Comparison of ENCODE assay signal across 8 cellular contexts in the genomic region with DNA sequence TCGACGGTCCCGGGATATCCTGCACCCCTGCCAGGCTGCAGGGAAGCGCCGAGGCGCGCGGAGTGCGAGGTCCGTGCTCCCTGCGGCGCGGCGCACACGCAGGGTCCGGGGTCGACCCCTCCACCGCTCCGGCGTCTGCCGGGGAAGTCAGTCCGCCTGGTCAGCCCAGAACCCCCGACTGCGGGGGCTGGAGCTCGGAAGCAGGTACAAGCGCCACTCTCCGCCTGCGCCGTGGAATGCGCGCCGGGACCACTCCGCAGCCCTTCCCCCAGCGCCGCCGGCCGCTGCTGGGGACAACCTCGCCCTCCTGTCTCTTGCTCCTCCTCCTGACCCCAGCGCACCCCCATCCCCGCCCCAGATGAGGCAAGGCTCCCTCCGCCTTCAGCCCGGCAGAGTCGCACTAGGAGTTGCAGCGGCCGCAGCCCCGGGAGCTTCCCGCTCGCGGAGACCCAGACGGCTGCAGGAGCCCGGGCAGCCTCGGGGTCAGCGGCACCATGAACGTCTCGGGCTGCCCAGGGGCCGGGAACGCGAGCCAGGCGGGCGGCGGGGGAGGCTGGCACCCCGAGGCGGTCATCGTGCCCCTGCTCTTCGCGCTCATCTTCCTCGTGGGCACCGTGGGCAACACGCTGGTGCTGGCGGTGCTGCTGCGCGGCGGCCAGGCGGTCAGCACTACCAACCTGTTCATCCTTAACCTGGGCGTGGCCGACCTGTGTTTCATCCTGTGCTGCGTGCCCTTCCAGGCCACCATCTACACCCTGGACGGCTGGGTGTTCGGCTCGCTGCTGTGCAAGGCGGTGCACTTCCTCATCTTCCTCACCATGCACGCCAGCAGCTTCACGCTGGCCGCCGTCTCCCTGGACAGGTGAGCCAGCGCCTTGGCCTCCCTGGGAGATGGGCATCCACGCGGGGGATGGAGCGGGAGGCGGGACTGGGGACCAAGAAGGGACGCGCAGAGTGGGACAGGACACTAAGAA. TPM values are rescaled to one million over a fixed set of nuclear protein-coding genes. Genes with fewer than 3 reads are reported as not detected.
A peak's percentile ranks its signal among the peaks of the same experiment; 100 is the strongest.
DNase-seq lines count a peak whose midpoint lies in the region; ATAC-seq, FAIRE-seq and TF ChIP-seq lines count a peak whose summit lies in the region.

A gene with protein sequence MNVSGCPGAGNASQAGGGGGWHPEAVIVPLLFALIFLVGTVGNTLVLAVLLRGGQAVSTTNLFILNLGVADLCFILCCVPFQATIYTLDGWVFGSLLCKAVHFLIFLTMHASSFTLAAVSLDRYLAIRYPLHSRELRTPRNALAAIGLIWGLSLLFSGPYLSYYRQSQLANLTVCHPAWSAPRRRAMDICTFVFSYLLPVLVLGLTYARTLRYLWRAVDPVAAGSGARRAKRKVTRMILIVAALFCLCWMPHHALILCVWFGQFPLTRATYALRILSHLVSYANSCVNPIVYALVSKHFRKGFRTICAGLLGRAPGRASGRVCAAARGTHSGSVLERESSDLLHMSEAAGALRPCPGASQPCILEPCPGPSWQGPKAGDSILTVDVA (plus strand): TSS at position 392 of the 974 bp plus-strand sequence. CDS start 103 bp downstream, at position 495.

- H3K9ac ChIP-seq in endothelial cell of umbilical vein (replicated peaks; ENCODE audit: extremely low read depth, insufficient read depth, low read length), result no peak within 1 kb of the TSS
- H3K9ac ChIP-seq in trophoblast cell (ENCODE audit: low read length), result no peak within 1 kb of the TSS

- no peak within 1 kb of the TSS for H2BK120ac ChIP-seq in trophoblast cell (ENCODE audit: insufficient read depth, low read length, poor library complexity)

- CTCF ChIA-PET in endothelial cell of umbilical vein (lab: Charles Lee), result interaction anchor here (0.5 to 1.3 kb wide), 2 partner anchors 17 to 205 kb away, joined by 3 read pairs; no protein-coding TSS in a partner anchor

- H4K12ac ChIP-seq in trophoblast cell (ENCODE audit: low read depth, low read length), result no peak within 1 kb of the TSS

- H3K27me3 ChIP-seq in endothelial cell of umbilical vein (ENCODE audit: control insufficient read depth in 2 of 2, insufficient read depth in 2 of 2, low read length in 2 of 2), result peaks cover 58 to 63% of the 10 kb centered on the region in 2 experiments
- H3K27me3 ChIP-seq in trophoblast cell (ENCODE audit: insufficient read depth, low read length), result peaks cover 55% of the 10 kb centered on the region

- no peak within 1 kb of the TSS for H3K4ac ChIP-seq in trophoblast cell (ENCODE audit: low read depth, low read length)

- FAIRE-seq in endothelial cell of umbilical vein (lab: Jason Lieb, UNC), result no peak

- H3K9me1 ChIP-seq in endothelial cell of umbilical vein (replicated peaks; ENCODE audit: control insufficient read depth, extremely low read depth, insufficient read depth, low read length), result no peaks in the 10 kb centered on the region

- ATAC-seq in GM18498 (IDR thresholded peaks at IDR 0.05; ENCODE audit: unreplicated experiment) (no peak), GM21515 (IDR thresholded peaks at IDR 0.05; ENCODE audit: unreplicated experiment) (no peak)

- no peaks in the 10 kb centered on the region for H3K9me3 ChIP-seq in endothelial cell of umbilical vein (replicated peaks; ENCODE audit: control insufficient read depth, insufficient read depth, low read length)
- peaks cover 18% of the 10 kb centered on the region for H3K9me3 ChIP-seq in trophoblast cell (ENCODE audit: insufficient read depth, low read depth, low read length)

- H3K79me2 ChIP-seq in endothelial cell of umbilical vein (ENCODE audit: control insufficient read depth, insufficient read depth, low read length), result peaks cover 29% of the 10 kb centered on the region
- peaks cover 9% of the 10 kb centered on the region for H3K79me2 ChIP-seq in trophoblast cell (ENCODE audit: control insufficient read depth, insufficient read depth, low read length, poor library complexity)

- no peak within 1 kb of the TSS for H3K23ac ChIP-seq in trophoblast cell (ENCODE audit: low read length)

- H2BK12ac ChIP-seq in trophoblast cell (ENCODE audit: low read length), result no peak within 1 kb of the TSS

- WGBS in trophoblast cell (ENCODE audit: extremely low coverage, insufficient coverage, insufficient read length), result no CpG with 5 or more reads among the region's 92 CpGs

- peaks cover 10% of the 10 kb centered on the region for H3K79me1 ChIP-seq in trophoblast cell (ENCODE audit: low read length)

- no peak within 1 kb of the TSS for H3K18ac ChIP-seq in trophoblast cell (ENCODE audit: low read length)

- H3K36me3 ChIP-seq in endothelial cell of umbilical vein (ENCODE audit: control insufficient read depth in 2 of 2, extremely low read depth in 1 of 2, insufficient read depth in 2 of 2, low read length in 2 of 2), result no peaks in the 10 kb centered on the region
- peaks cover 2% of the 10 kb centered on the region in 2 experiments for H3K36me3 ChIP-seq in trophoblast cell (ENCODE audit: control insufficient read depth in 1 of 2, insufficient read depth in 2 of 2, low read length in 2 of 2)

- H2AFZ ChIP-seq in endothelial cell of umbilical vein (ENCODE audit: low read depth, low read length), result no peak within 1 kb of the TSS
- no peak within 1 kb of the TSS for H2AFZ ChIP-seq in trophoblast cell (ENCODE audit: insufficient read depth, low read length, poor library complexity)

- no peak within 1 kb of the TSS for H4K91ac ChIP-seq in trophoblast cell (ENCODE audit: low read depth, low read length)

- no peak within 1 kb of the TSS for H4K8ac ChIP-seq in trophoblast cell (ENCODE audit: low read depth, low read length)

- H3K4me3 ChIP-seq in endothelial cell of umbilical vein (replicated peaks in 1 of 3; ENCODE audit: insufficient read depth in 1 of 3, low read depth in 1 of 3, low read length in 3 of 3), result no peak within 1 kb of the TSS
- no peak within 1 kb of the TSS for H3K4me3 ChIP-seq in trophoblast cell (ENCODE audit: low read depth, low read length)

- no peak within 1 kb of the TSS for H2BK5ac ChIP-seq in trophoblast cell (ENCODE audit: low read depth, low read length, poor library complexity)

- no peak within 1 kb of the TSS for H2AK5ac ChIP-seq in trophoblast cell (ENCODE audit: low read length)

- DNase-seq in NCI-H748 (lab: John Stamatoyannopoulos, UW; ENCODE audit: unreplicated experiment) (peak; percentile 10), NCI-H748 treated with DMSO at 0.1 percent for 48 hours (lab: John Stamatoyannopoulos, UW) (no peak), NCI-H146 (lab: John Stamatoyannopoulos, UW) (peak; percentile 46), endothelial cell of umbilical vein (ENCODE audit: low read depth, low spot score) (no peak), trophoblast cell (no peak), NCI-H187 treated with DMSO at 0.1 percent for 48 hours (lab: John Stamatoyannopoulos, UW) (no peak)

- no TSS peak for BruUV-seq in endothelial cell of umbilical vein (replicated peaks; lab: Mats Ljungman, UMichigan)

- TF ChIP-seq CTCF in endothelial cell of umbilical vein (IDR thresholded peaks at IDR 0.05; ENCODE audit: extremely low read depth in 1 of 2, insufficient read depth in 1 of 2, low read depth in 1 of 2, low read length in 2 of 2), result no peak

- no peaks in the 10 kb centered on the region for H4K20me1 ChIP-seq in endothelial cell of umbilical vein (replicated peaks; ENCODE audit: control insufficient read depth, extremely low read depth, insufficient read depth, low read length)

- H3K27ac ChIP-seq in endothelial cell of umbilical vein (ENCODE audit: insufficient read depth, low read depth, low read length) (no peak within 1 kb of the TSS), trophoblast cell (ENCODE audit: low read depth, low read length) (no peak within 1 kb of the TSS)

- H3K4me2 ChIP-seq in endothelial cell of umbilical vein (ENCODE audit: insufficient read depth, low read length), result no peak within 1 kb of the TSS
- peak within 1 kb of the TSS; percentile 32 for H3K4me2 ChIP-seq in trophoblast cell (ENCODE audit: low read length)

- POLR2A ChIA-PET in endothelial cell of umbilical vein (lab: Charles Lee), result interaction anchor here (0.6 kb wide), 1 partner anchor 219 kb away, joined by 4 read pairs; a partner anchor contains a TSS

- dilution Hi-C loops in endothelial cell of umbilical vein (cut with MboI; ENCODE audit: extremely low pct_ligation_motif_present, low sequenced_read_pairs), result no loop called here

- H3K14ac ChIP-seq in trophoblast cell (ENCODE audit: low read length), result no peak within 1 kb of the TSS

- H3K4me1 ChIP-seq in endothelial cell of umbilical vein (ENCODE audit: control insufficient read depth, extremely low read depth, insufficient read depth, low read length), result peaks cover 16% of the 10 kb centered on the region
- H3K4me1 ChIP-seq in trophoblast cell (ENCODE audit: control insufficient read depth in 1 of 2, insufficient read depth in 2 of 2, low read length in 2 of 2), result peaks cover 7 to 9% of the 10 kb centered on the region in 2 experiments

- TF ChIP-seq POLR2A in endothelial cell of umbilical vein (IDR thresholded peaks at IDR 0.05; ENCODE audit: low read depth, low read length), result no peak

- intact Hi-C loops in endothelial cell of umbilical vein (cut with micrococcal nuclease), result loop anchor here (5.0 kb wide), 2 partner anchors 47 to 62 kb away; a partner anchor contains a TSS

TF ChIP-seq in endothelial cell of umbilical vein, 7 proteins besides CTCF, POLR2A, EP300 and RAD21:
- TF ChIP-seq, protein P1, sequence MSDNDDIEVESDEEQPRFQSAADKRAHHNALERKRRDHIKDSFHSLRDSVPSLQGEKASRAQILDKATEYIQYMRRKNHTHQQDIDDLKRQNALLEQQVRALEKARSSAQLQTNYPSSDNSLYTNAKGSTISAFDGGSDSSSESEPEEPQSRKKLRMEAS (IDR thresholded peaks at IDR 0.05; ENCODE audit: insufficient read depth, insufficient read length), result no peak
- TF ChIP-seq JUN (IDR thresholded peaks at IDR 0.05; ENCODE audit: borderline replicate concordance, insufficient read depth, insufficient read length, low read depth) (no peak), EZH2 (IDR thresholded peaks at IDR 0.05; ENCODE audit: borderline replicate concordance, low read depth, low read length, severe bottlenecking) (peak; percentile 93), POLR2AphosphoS5 (IDR thresholded peaks at IDR 0.05; ENCODE audit: insufficient read depth, low read depth, low read length) (no peak)

RNA-seq across cellular contexts. Expression of the gene that starts here (rescaled TPM):
- total RNA-seq in endothelial cell of umbilical vein, result not detected in 2 replicates
- polyA plus RNA-seq in endothelial cell of umbilical vein, result 0.47 and 0.53 TPM in 2 replicates
- polyA plus RNA-seq in endothelial cell of umbilical vein (2011; cell fraction: cytosol; rRNA removed), result 0.14 TPM in 2 replicates
- polyA plus RNA-seq in endothelial cell of umbilical vein (2011; cell fraction: nucleus; rRNA removed), result 0.27 TPM in 1 of 2 replicates, not detected in the other
- polyA plus RNA-seq in endothelial cell of umbilical vein (2012), result 0.20 TPM in 1 of 2 replicates, not detected in the other
- polyA minus RNA-seq in endothelial cell of umbilical vein, result 0.17 TPM in 1 of 2 replicates, not detected in the other
- polyA minus RNA-seq in endothelial cell of umbilical vein (2011; cell fraction: cytosol; rRNA and poly(A)+ RNA removed), result 0.72 TPM
- not detected in 2 replicates for polyA minus RNA-seq in endothelial cell of umbilical vein (2011; cell fraction: nucleus; rRNA and poly(A)+ RNA removed)
- 0.15 and 0.19 TPM in 2 replicates for polyA plus RNA-seq in trophoblast cell (2013)

Comparison
In these comparisons a context has a peak if more than half of its experiments do, and no peak if none do; other contexts are left out.
1. DNase-seq: peak in NCI-H748 (single experiment) and NCI-H146 (single experiment); none in NCI-H748 treated with DMSO at 0.1 percent for 48 hours (single experiment), endothelial cell of umbilical vein (single experiment), trophoblast cell (0 of 2) and NCI-H187 treated with DMSO at 0.1 percent for 48 hours (single experiment).